Comparison of ENCODE assay signal across 2 cellular contexts in genomic region chr6:113120214-113120576, GRCh38.
TF ChIP-seq lines count a peak whose summit lies in the region.

No MANE protein-coding gene starts in this region.

TF ChIP-seq in HCT116, 20 proteins besides CTCF, POLR2A, EP300 and RAD21 (continued from another document):
- peak; percentile 33; the same call in 1 of the 2 replicates for TF ChIP-seq SIN3A (IDR thresholded peaks at IDR 0.05; ENCODE audit: low read depth)
- TF ChIP-seq EZH2phosphoT487 (IDR thresholded peaks at IDR 0.05; ENCODE audit: borderline replicate concordance) = no peak
- peak; percentile 23; the same call in 1 of the 2 replicates for TF ChIP-seq ATF3 (IDR thresholded peaks at IDR 0.05)
- peak; percentile 85 for TF ChIP-seq CBX3 (IDR thresholded peaks at IDR 0.05; ENCODE audit: low read depth)
- peak; percentile 81 for TF ChIP-seq TCF7L2 (IDR thresholded peaks at IDR 0.05; ENCODE audit: borderline replicate concordance, extremely low read depth, insufficient read depth, insufficient read length)
- peak; percentile 80 for TF ChIP-seq SP1 (IDR thresholded peaks at IDR 0.05; ENCODE audit: low read depth)
- peak; percentile 79 for TF ChIP-seq MAX (IDR thresholded peaks at IDR 0.05)
- TF ChIP-seq CEBPB (IDR thresholded peaks at IDR 0.05; ENCODE audit: low read depth) = peak; percentile 97
- peak; percentile 63 for TF ChIP-seq SRF (IDR thresholded peaks at IDR 0.05; ENCODE audit: low read depth)

TF ChIP-seq in GM23338, 12 proteins besides CTCF, POLR2A, EP300 and RAD21 (continued from another document):
- TF ChIP-seq REST (IDR thresholded peaks at IDR 0.05; ENCODE audit: unreplicated experiment) (no peak), ZNF331 (CRISPR knock-in tag; IDR thresholded peaks at IDR 0.05; ENCODE audit: low read depth) (no peak), ETS1 (IDR thresholded peaks at IDR 0.05) (no peak), EZH2phosphoT487 (IDR thresholded peaks at IDR 0.05; ENCODE audit: unreplicated experiment) (no peak), NANOG (IDR thresholded peaks at IDR 0.05; ENCODE audit: borderline replicate concordance) (no peak), JUNB (IDR thresholded peaks at IDR 0.05; ENCODE audit: unreplicated experiment) (no peak), ZNF114 (CRISPR knock-in tag; IDR thresholded peaks at IDR 0.05) (no peak), EZH2 (IDR thresholded peaks at IDR 0.05; ENCODE audit: low read depth, unreplicated experiment) (no peak)
- TF ChIP-seq, protein P1, sequence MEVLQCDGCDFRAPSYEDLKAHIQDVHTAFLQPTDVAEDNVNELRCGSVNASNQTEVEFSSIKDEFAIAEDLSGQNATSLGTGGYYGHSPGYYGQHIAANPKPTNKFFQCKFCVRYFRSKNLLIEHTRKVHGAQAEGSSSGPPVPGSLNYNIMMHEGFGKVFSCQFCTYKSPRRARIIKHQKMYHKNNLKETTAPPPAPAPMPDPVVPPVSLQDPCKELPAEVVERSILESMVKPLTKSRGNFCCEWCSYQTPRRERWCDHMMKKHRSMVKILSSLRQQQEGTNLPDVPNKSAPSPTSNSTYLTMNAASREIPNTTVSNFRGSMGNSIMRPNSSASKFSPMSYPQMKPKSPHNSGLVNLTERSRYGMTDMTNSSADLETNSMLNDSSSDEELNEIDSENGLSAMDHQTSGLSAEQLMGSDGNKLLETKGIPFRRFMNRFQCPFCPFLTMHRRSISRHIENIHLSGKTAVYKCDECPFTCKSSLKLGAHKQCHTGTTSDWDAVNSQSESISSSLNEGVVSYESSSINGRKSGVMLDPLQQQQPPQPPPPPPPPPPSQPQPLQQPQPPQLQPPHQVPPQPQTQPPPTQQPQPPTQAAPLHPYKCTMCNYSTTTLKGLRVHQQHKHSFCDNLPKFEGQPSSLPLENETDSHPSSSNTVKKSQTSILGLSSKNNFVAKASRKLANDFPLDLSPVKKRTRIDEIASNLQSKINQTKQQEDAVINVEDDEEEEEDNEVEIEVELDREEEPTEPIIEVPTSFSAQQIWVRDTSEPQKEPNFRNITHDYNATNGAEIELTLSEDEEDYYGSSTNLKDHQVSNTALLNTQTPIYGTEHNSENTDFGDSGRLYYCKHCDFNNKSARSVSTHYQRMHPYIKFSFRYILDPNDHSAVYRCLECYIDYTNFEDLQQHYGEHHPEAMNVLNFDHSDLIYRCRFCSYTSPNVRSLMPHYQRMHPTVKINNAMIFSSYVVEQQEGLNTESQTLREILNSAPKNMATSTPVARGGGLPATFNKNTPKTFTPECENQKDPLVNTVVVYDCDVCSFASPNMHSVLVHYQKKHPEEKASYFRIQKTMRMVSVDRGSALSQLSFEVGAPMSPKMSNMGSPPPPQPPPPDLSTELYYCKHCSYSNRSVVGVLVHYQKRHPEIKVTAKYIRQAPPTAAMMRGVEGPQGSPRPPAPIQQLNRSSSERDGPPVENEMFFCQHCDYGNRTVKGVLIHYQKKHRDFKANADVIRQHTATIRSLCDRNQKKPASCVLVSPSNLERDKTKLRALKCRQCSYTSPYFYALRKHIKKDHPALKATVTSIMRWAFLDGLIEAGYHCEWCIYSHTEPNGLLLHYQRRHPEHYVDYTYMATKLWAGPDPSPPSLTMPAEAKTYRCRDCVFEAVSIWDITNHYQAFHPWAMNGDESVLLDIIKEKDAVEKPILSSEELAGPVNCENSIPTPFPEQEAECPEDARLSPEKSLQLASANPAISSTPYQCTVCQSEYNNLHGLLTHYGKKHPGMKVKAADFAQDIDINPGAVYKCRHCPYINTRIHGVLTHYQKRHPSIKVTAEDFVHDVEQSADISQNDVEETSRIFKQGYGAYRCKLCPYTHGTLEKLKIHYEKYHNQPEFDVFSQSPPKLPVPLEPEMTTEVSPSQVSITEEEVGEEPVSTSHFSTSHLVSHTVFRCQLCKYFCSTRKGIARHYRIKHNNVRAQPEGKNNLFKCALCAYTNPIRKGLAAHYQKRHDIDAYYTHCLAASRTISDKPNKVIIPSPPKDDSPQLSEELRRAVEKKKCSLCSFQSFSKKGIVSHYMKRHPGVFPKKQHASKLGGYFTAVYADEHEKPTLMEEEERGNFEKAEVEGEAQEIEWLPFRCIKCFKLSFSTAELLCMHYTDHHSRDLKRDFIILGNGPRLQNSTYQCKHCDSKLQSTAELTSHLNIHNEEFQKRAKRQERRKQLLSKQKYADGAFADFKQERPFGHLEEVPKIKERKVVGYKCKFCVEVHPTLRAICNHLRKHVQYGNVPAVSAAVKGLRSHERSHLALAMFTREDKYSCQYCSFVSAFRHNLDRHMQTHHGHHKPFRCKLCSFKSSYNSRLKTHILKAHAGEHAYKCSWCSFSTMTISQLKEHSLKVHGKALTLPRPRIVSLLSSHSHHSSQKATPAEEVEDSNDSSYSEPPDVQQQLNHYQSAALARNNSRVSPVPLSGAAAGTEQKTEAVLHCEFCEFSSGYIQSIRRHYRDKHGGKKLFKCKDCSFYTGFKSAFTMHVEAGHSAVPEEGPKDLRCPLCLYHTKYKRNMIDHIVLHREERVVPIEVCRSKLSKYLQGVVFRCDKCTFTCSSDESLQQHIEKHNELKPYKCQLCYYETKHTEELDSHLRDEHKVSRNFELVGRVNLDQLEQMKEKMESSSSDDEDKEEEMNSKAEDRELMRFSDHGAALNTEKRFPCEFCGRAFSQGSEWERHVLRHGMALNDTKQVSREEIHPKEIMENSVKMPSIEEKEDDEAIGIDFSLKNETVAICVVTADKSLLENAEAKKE (CRISPR knock-in tag; IDR thresholded peaks at IDR 0.05) = no peak
